In genomic region chr6:136873733-136874132, GRCh38 we compare ENCODE assay signal across 1 cellular context.
TF ChIP-seq lines count a peak whose summit lies in the region.

No MANE protein-coding gene starts in this region.

TF ChIP-seq in HEK293, 187 proteins besides CTCF, POLR2A, EP300 and RAD21 (continued from another document):
- TF ChIP-seq ZSCAN18 (tag by site-specific recombination; IDR thresholded peaks at IDR 0.05) (no peak), REPIN1 (tag by site-specific recombination; IDR thresholded peaks at IDR 0.05; ENCODE audit: low read depth) (no peak), ZNF830 (tag by site-specific recombination; IDR thresholded peaks at IDR 0.05; ENCODE audit: low read depth) (no peak), ZFP37 (tag by site-specific recombination; IDR thresholded peaks at IDR 0.05) (no peak)
